Comparison of ENCODE assay signal across 27 cellular contexts in the genomic region with DNA sequence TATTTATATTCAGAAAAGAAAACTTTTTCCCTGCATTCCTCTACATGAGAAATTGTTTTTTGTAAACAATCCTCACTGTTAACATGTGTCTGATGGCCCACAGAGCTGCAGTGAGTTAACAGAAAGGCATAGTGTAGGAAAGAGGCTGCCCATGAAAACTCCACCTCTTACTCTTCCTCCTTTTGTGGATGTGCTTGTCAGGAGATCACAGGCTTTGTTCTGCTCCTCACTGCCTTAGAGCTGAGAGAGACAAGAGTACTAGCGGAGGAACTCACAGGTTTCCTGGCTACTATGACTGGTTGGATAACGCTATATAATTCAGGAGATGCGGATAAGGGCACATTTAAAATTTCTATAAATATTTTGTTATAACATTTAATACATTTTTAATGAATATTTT.
"Had no signal": no experiment of that assay in that cellular context is flagged by ENCODE, and none has a peak within 500 bp of the region (broad histone marks: within the 10 kb centered on the region; RNA-seq: fewer than 3 reads in every experiment).

No MANE protein-coding gene starts in this region.

- H2AFZ ChIP-seq: parathyroid adenoma had no signal

- FAIRE-seq: kidney had no signal

- H3K36me3 Mint-ChIP-seq: memory B cell; naive thymus-derived CD8-positive, alpha-beta T cell; stimulated activated naive B cell treated with anti-CD40 and anti-IgM and Interleukin-4, amounts not matched to agents 10 μg/mL and 1 μg/mL and 100 μg/mL, for 72 hours had no signal

- H3K9me3 Mint-ChIP-seq: nephron progenitor cell; stimulated activated naive B cell treated with anti-CD40 and anti-IgM and Interleukin-4, amounts not matched to agents 10 μg/mL and 1 μg/mL and 100 μg/mL, for 72 hours had no signal

- H3K4me3 ChIP-seq: esophagus squamous epithelium, heart right ventricle, lung, right lobe of liver, thoracic aorta, transverse colon, upper lobe of right lung, uterus had no signal

- H3K9me3 ChIP-seq: esophagus squamous epithelium, right lobe of liver, thoracic aorta, transverse colon, upper lobe of right lung, uterus had no signal

- H3K4me1 ChIP-seq: esophagus squamous epithelium, heart right ventricle, parathyroid adenoma, right lobe of liver, transverse colon, upper lobe of right lung, uterus had no signal

- H3K79me2 ChIP-seq: parathyroid adenoma had no signal

- H3K27ac Mint-ChIP-seq: effector memory CD8-positive, alpha-beta T cell; memory B cell; naive thymus-derived CD8-positive, alpha-beta T cell; nephron progenitor cell; progenitor cell of endocrine pancreas; stimulated activated naive B cell treated with anti-CD40 and anti-IgM and Interleukin-4, amounts not matched to agents 10 μg/mL and 1 μg/mL and 100 μg/mL, for 72 hours; stimulated activated naive CD8-positive, alpha-beta T cell treated with anti-CD3 and anti-CD28 coated beads, Interleukin-15, Interleukin-2, amounts not matched to agents 100 ng/mL and 50 ng/mL, for 24 hours had no signal

- H3K27ac ChIP-seq: esophagus squamous epithelium, heart right ventricle, parathyroid adenoma, right lobe of liver, thoracic aorta, transverse colon, upper lobe of right lung, uterus had no signal

- ATAC-seq: effector memory CD8-positive, alpha-beta T cell; heart right ventricle; left lobe of liver; naive thymus-derived CD8-positive, alpha-beta T cell; right lobe of liver; stimulated activated naive B cell treated with anti-CD40 and anti-IgM and Interleukin-4, amounts not matched to agents 10 μg/mL and 1 μg/mL and 100 μg/mL, for 72 hours; upper lobe of right lung had no signal

- H3K4me1 Mint-ChIP-seq: memory B cell; naive thymus-derived CD8-positive, alpha-beta T cell; nephron progenitor cell; stimulated activated naive B cell treated with anti-CD40 and anti-IgM and Interleukin-4, amounts not matched to agents 10 μg/mL and 1 μg/mL and 100 μg/mL, for 72 hours had no signal

- H3K36me3 ChIP-seq: esophagus squamous epithelium, heart right ventricle, right lobe of liver, thoracic aorta, transverse colon, upper lobe of right lung, uterus had no signal

- H3K4me3 Mint-ChIP-seq: effector memory CD8-positive, alpha-beta T cell; memory B cell; naive thymus-derived CD8-positive, alpha-beta T cell; nephron progenitor cell; stimulated activated naive B cell treated with anti-CD40 and anti-IgM and Interleukin-4, amounts not matched to agents 10 μg/mL and 1 μg/mL and 100 μg/mL, for 72 hours; stimulated activated naive CD8-positive, alpha-beta T cell treated with anti-CD3 and anti-CD28 coated beads, Interleukin-15, Interleukin-2, amounts not matched to agents 100 ng/mL and 50 ng/mL, for 24 hours had no signal

- H3K27me3 Mint-ChIP-seq: effector memory CD8-positive, alpha-beta T cell; memory B cell; naive thymus-derived CD8-positive, alpha-beta T cell; progenitor cell of endocrine pancreas; stimulated activated naive B cell treated with anti-CD40 and anti-IgM and Interleukin-4, amounts not matched to agents 10 μg/mL and 1 μg/mL and 100 μg/mL, for 72 hours; stimulated activated naive CD8-positive, alpha-beta T cell treated with anti-CD3 and anti-CD28 coated beads, Interleukin-15, Interleukin-2, amounts not matched to agents 100 ng/mL and 50 ng/mL, for 24 hours had no signal

- H3K27me3 ChIP-seq: esophagus squamous epithelium, heart right ventricle, right lobe of liver, transverse colon, upper lobe of right lung, uterus had no signal

- DNase-seq: cortex of kidney; effector memory CD8-positive, alpha-beta T cell; erythroblast; esophagus squamous epithelium; foreskin melanocyte; glutamatergic neuron; heart right ventricle; hippocampal formation; kidney; midbrain; naive thymus-derived CD8-positive, alpha-beta T cell; nephron progenitor cell; right lobe of liver; small intestine; stimulated activated CD4-positive, alpha-beta T cell treated with anti-CD3 and anti-CD28 coated beads, Interleukin-15, amount 100 ng/mL, for 24 hours; stimulated activated CD4-positive, alpha-beta T cell treated with anti-CD3 and anti-CD28 coated beads, Interleukin-2, amount 100 ng/mL, for 48 hours; stimulated activated naive B cell treated with anti-CD40 and anti-IgM and Interleukin-4, amounts not matched to agents 10 μg/mL and 1 μg/mL and 100 μg/mL, for 72 hours; transverse colon; upper lobe of right lung; uterus had no signal
